Comparison of ENCODE assay signal across 8 cellular contexts in the genomic region with DNA sequence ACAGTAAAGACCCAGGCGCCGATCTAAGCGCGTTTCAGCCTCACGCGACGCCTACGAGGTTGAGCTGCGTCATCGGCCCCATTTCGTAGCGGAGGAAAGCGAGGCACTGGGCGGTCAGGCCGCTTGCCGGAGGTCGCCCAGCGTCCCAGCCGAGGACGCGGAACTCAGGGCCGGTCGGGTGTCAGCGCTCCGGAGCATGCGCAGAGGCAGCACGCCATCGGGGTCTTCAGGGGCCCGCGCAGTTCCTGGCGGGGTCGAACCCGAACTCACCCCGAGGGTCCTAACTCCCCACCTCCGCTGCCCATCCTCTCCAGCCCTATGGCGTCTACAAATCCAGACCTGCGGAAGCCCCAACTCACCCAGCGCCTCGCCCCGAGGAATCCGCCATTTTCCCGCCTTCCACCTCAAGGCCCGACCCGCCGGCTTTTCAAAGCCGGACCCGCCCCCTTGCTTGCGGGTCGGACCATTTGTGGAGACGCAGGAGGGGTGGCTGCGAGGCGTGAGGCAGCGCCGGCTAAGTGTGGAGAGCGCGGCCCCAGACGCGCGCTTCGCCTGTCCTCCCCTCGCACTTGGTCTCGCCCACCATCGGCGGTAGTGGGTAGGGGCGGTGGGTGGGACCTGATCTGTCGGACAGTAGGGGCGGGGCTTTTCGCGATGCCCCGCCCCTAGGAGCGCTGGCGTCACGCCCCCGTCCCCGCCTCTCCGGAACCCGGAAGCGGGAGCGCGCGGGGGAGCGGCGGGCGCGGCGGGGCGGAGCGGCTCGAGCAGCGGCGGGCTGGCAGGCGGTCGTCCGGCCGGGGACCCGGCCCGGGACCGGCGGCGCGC. TPM values are rescaled to one million over a fixed set of nuclear protein-coding genes. Genes with fewer than 3 reads are reported as not detected.
DNase-seq lines count a peak whose midpoint lies in the region; ATAC-seq and TF ChIP-seq lines count a peak whose summit lies in the region.

A gene with protein sequence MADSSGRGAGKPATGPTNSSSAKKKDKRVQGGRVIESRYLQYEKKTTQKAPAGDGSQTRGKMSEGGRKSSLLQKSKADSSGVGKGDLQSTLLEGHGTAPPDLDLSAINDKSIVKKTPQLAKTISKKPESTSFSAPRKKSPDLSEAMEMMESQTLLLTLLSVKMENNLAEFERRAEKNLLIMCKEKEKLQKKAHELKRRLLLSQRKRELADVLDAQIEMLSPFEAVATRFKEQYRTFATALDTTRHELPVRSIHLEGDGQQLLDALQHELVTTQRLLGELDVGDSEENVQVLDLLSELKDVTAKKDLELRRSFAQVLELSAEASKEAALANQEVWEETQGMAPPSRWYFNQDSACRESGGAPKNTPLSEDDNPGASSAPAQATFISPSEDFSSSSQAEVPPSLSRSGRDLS (minus strand): TSS at position 418 of the 825 bp plus-strand sequence. CDS start 30 bp downstream, at position 388.
A gene with protein sequence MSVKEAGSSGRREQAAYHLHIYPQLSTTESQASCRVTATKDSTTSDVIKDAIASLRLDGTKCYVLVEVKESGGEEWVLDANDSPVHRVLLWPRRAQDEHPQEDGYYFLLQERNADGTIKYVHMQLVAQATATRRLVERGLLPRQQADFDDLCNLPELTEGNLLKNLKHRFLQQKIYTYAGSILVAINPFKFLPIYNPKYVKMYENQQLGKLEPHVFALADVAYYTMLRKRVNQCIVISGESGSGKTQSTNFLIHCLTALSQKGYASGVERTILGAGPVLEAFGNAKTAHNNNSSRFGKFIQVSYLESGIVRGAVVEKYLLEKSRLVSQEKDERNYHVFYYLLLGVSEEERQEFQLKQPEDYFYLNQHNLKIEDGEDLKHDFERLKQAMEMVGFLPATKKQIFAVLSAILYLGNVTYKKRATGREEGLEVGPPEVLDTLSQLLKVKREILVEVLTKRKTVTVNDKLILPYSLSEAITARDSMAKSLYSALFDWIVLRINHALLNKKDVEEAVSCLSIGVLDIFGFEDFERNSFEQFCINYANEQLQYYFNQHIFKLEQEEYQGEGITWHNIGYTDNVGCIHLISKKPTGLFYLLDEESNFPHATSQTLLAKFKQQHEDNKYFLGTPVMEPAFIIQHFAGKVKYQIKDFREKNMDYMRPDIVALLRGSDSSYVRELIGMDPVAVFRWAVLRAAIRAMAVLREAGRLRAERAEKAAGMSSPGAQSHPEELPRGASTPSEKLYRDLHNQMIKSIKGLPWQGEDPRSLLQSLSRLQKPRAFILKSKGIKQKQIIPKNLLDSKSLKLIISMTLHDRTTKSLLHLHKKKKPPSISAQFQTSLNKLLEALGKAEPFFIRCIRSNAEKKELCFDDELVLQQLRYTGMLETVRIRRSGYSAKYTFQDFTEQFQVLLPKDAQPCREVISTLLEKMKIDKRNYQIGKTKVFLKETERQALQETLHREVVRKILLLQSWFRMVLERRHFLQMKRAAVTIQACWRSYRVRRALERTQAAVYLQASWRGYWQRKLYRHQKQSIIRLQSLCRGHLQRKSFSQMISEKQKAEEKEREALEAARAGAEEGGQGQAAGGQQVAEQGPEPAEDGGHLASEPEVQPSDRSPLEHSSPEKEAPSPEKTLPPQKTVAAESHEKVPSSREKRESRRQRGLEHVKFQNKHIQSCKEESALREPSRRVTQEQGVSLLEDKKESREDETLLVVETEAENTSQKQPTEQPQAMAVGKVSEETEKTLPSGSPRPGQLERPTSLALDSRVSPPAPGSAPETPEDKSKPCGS (N-terminal part only) (plus strand): TSS at position 743 of the 825 bp plus-strand sequence. CDS start 25,941 bp downstream, outside the sequence.

- H3K56ac ChIP-seq in IMR-90 (ENCODE audit: extremely low read depth, insufficient read depth, low read length): peak within 1 kb of the TSS; percentile 83

- H3K23ac ChIP-seq in IMR-90 (ENCODE audit: low read depth, low read length): peak within 1 kb of the TSS; percentile 95

- peak; percentile 74 for ATAC-seq in GM21528 (IDR thresholded peaks at IDR 0.05; ENCODE audit: low FRiP score, unreplicated experiment)
- ATAC-seq in IMR-90 (ENCODE audit: low read depth): peak; percentile 89

- peaks cover 30% of the 10 kb centered on the region for H3K4me1 Mint-ChIP-seq in endothelial cell (ENCODE audit: unreplicated experiment)
- H3K4me1 Mint-ChIP-seq in mesothelial cell of epicardium: peaks cover 35% of the 10 kb centered on the region

- peak within 1 kb of the TSS; percentile 23; the same call in 1 of the 2 replicates for H2BK20ac ChIP-seq in IMR-90 (ENCODE audit: low read depth, low read length)

- H3K4me1 ChIP-seq in IMR-90 (ENCODE audit: control insufficient read depth, insufficient read depth, low read length) (peaks cover 24% of the 10 kb centered on the region), OCI-LY7 (ENCODE audit: insufficient read depth, low read length, poor library complexity, severe bottlenecking) (peaks cover 53% of the 10 kb centered on the region)

- H3K4ac ChIP-seq in IMR-90 (ENCODE audit: low read depth, low read length): peak within 1 kb of the TSS; percentile 92

- 1% methylated on average over 32 of the region's 101 CpGs; no CpG with 5 or more reads in 1 of the 2 experiments for WGBS in IMR-90 (ENCODE audit: extremely low coverage in 2 of 2, insufficient read length in 1 of 2), 2 experiments

- BruUV-seq in IMR-90 (replicated peaks; lab: Mats Ljungman, UMichigan) (no TSS peak), OCI-LY7 (replicated peaks; lab: Mats Ljungman, UMichigan) (no TSS peak)

- H3K27me3 ChIP-seq in IMR-90 (ENCODE audit: control insufficient read depth, insufficient read depth, low read length): no peaks in the 10 kb centered on the region

- H3K9ac ChIP-seq in IMR-90 (ENCODE audit: low read depth, low read length): peak within 1 kb of the TSS; percentile 96

- no peak within 1 kb of the TSS; the same call in 2 of the 3 replicates for H2BK15ac ChIP-seq in IMR-90 (ENCODE audit: low read depth, low read length)

- DNase-seq in DMS 273 (lab: John Stamatoyannopoulos, UW; ENCODE audit: unreplicated experiment) (peak; percentile 100), IMR-90 (peak; percentile 100), OCI-LY7 (ENCODE audit: low spot score) (peak; percentile 100), endothelial cell (ENCODE audit: low spot score) (peak; percentile 100), mesothelial cell of epicardium (ENCODE audit: low spot score in 2 of 2, unreplicated experiment in 2 of 2) (peak; percentile 99 to 100)
- DNase-seq in activated CD8-positive, alpha-beta memory T cell treated with anti-CD3 and anti-CD28 coated beads, Interleukin-2, amount 50 U/mL, for 48 hours: peak; percentile 98
- DNase-seq in stimulated activated CD8-positive, alpha-beta memory T cell treated with anti-CD3 and anti-CD28 coated beads, Interleukin-15, amount 100 ng/mL, for 4 hours (ENCODE audit: low read depth in 2 of 2): peak; percentile 99

- no peaks in the 10 kb centered on the region for H3K9me2 ChIP-seq in OCI-LY7 (ENCODE audit: insufficient read depth, low read length)

- H3K27ac ChIP-seq in IMR-90 (ENCODE audit: insufficient read depth, low read length) (peak within 1 kb of the TSS; percentile 94), OCI-LY7 (ENCODE audit: low read depth, low read length, poor library complexity, severe bottlenecking) (peak within 1 kb of the TSS; percentile 89)

- peaks cover 5% of the 10 kb centered on the region for H3K27me3 Mint-ChIP-seq in endothelial cell (ENCODE audit: unreplicated experiment)
- H3K27me3 Mint-ChIP-seq in mesothelial cell of epicardium (ENCODE audit: low read depth): no peaks in the 10 kb centered on the region

- dilution Hi-C loops in IMR-90 (cut with HindIII; ENCODE audit: low sequenced_read_pairs, unreplicated experiment): no loop called here

- peak within 1 kb of the TSS; percentile 85 for H4K91ac ChIP-seq in IMR-90 (ENCODE audit: insufficient read depth, low read depth, low read length)

- CTCF ChIA-PET in IMR-90 (lab: Yijun Ruan, JAX) (no interaction called here), OCI-LY7 (lab: Charles Lee; ENCODE audit: unreplicated experiment) (no interaction called here)

- peak within 1 kb of the TSS; percentile 57 for H2BK120ac ChIP-seq in IMR-90 (ENCODE audit: low read depth, low read length)

- H3K9me3 ChIP-seq in IMR-90 (ENCODE audit: control insufficient read depth, insufficient read depth, low read length): no peaks in the 10 kb centered on the region
- no peaks in the 10 kb centered on the region for H3K9me3 ChIP-seq in OCI-LY7 (ENCODE audit: low read length)

- H4K20me1 ChIP-seq in IMR-90 (ENCODE audit: insufficient read depth, low read length) (peaks cover 31% of the 10 kb centered on the region), OCI-LY7 (ENCODE audit: insufficient read depth, low read length) (peaks cover 15% of the 10 kb centered on the region)

- H3K27ac Mint-ChIP-seq in endothelial cell (ENCODE audit: unreplicated experiment) (peak within 1 kb of the TSS; percentile 88), mesothelial cell of epicardium (peak within 1 kb of the TSS; percentile 96)

- intact Hi-C loops in IMR-90 (cut with micrococcal nuclease) (loop anchor here (1.0 kb wide), 1 partner anchor 60 kb away; no protein-coding TSS in a partner anchor), OCI-LY7 (cut with micrococcal nuclease; ENCODE audit: unreplicated experiment) (loop anchor here (2.0 to 10.0 kb wide), 4 partner anchors 60 to 630 kb away; no protein-coding TSS in a partner anchor)

- H3K36me3 Mint-ChIP-seq in endothelial cell (ENCODE audit: low read depth, unreplicated experiment) (peaks cover 9% of the 10 kb centered on the region), mesothelial cell of epicardium (peaks cover 4% of the 10 kb centered on the region)

- H3K4me3 Mint-ChIP-seq in endothelial cell (ENCODE audit: unreplicated experiment) (peak within 1 kb of the TSS; percentile 98), mesothelial cell of epicardium (peak within 1 kb of the TSS; percentile 94)

- TF ChIP-seq CTCF in IMR-90 (conservative IDR thresholded peaks at IDR 0.05; ENCODE audit: low read depth, low read length): no peak
- no peak for TF ChIP-seq CTCF in OCI-LY7 (conservative IDR thresholded peaks at IDR 0.05; ENCODE audit: low read length)
- no peak for TF ChIP-seq CTCF in endothelial cell (IDR thresholded peaks at IDR 0.05; ENCODE audit: unreplicated experiment)
- no peak for TF ChIP-seq CTCF in mesothelial cell of epicardium (IDR thresholded peaks at IDR 0.05; ENCODE audit: unreplicated experiment)

- peak within 1 kb of the TSS; percentile 28 for H3K18ac ChIP-seq in IMR-90 (ENCODE audit: low read depth, low read length)

- peak within 1 kb of the TSS; percentile 97 for H3K4me2 ChIP-seq in IMR-90 (ENCODE audit: low read depth, low read length)
- peak within 1 kb of the TSS; percentile 90 for H3K4me2 ChIP-seq in OCI-LY7 (ENCODE audit: low read length)

- peak within 1 kb of the TSS; percentile 90 for H2BK5ac ChIP-seq in IMR-90 (ENCODE audit: low read depth, low read length, poor library complexity, severe bottlenecking)

- H3K14ac ChIP-seq in IMR-90 (replicated peaks; ENCODE audit: low read depth, low read length): peak within 1 kb of the TSS; percentile 92

- H4K5ac ChIP-seq in IMR-90 (ENCODE audit: low read depth, low read length): peak within 1 kb of the TSS; percentile 55

- peak; percentile 90 for TF ChIP-seq POLR2A in IMR-90 (IDR thresholded peaks at IDR 0.05; ENCODE audit: low read depth, low read length)

- H3K9me3 Mint-ChIP-seq in endothelial cell (ENCODE audit: unreplicated experiment) (no peaks in the 10 kb centered on the region), mesothelial cell of epicardium (no peaks in the 10 kb centered on the region)

- H2AFZ ChIP-seq in IMR-90 (replicated peaks; ENCODE audit: low read length, poor library complexity) (peak within 1 kb of the TSS; percentile 100), OCI-LY7 (ENCODE audit: low read length) (peak within 1 kb of the TSS; percentile 12; the same call in 1 of the 2 replicates)

- peak within 1 kb of the TSS; percentile 49 to 86 for H4K8ac ChIP-seq in IMR-90 (ENCODE audit: low read depth in 2 of 2, low read length in 2 of 2)

- in situ Hi-C loops in IMR-90 (cut with MboI; ENCODE audit: low sequenced_read_pairs): no loop called here

- H3K79me1 ChIP-seq in IMR-90 (ENCODE audit: low read depth in 1 of 2, low read length in 2 of 2): peaks cover 20 to 46% of the 10 kb centered on the region in 2 experiments; a peak in 3 of 4 replicates

- peaks cover 81% of the 10 kb centered on the region for H3K79me2 ChIP-seq in OCI-LY7 (ENCODE audit: insufficient read depth, low read depth, low read length)

- peak within 1 kb of the TSS; percentile 84 for H3K4me3 ChIP-seq in IMR-90 (ENCODE audit: insufficient read depth, low read depth, low read length)
- H3K4me3 ChIP-seq in OCI-LY7 (ENCODE audit: low read depth, low read length, poor library complexity, severe bottlenecking): peak within 1 kb of the TSS; percentile 84

- POLR2A ChIA-PET in IMR-90 (lab: Charles Lee; ENCODE audit: unreplicated experiment) (no interaction called here), OCI-LY7 (lab: Charles Lee) (interaction anchor here (0.6 to 1.0 kb wide), 6 partner anchors 13 to 940 kb away, joined by 3 to 7 read pairs (median 3); no protein-coding TSS in a partner anchor)

- H3K9me1 ChIP-seq in IMR-90 (ENCODE audit: insufficient read depth, low read length): peaks cover 7% of the 10 kb centered on the region

- H2AK5ac ChIP-seq in IMR-90 (ENCODE audit: low read depth, low read length): peak within 1 kb of the TSS; percentile 98

- H2AK9ac ChIP-seq in IMR-90 (replicated peaks; ENCODE audit: low read depth, low read length, poor library complexity): peak within 1 kb of the TSS; percentile 100

- TF ChIP-seq RAD21 in IMR-90 (IDR thresholded peaks at IDR 0.05; ENCODE audit: low read length): no peak

- H3K36me3 ChIP-seq in IMR-90 (ENCODE audit: control insufficient read depth, insufficient read depth, low read length) (no peaks in the 10 kb centered on the region; the same call in 1 of the 2 replicates), OCI-LY7 (ENCODE audit: insufficient read depth, low read length) (peaks cover 34% of the 10 kb centered on the region)

RNA-seq across cellular contexts. Expression of the first gene that starts in this region (rescaled TPM):
- total RNA-seq in IMR-90 (2012; rRNA removed): 3.4 and 3.9 TPM in 2 replicates
- polyA plus RNA-seq in IMR-90 (2012; rRNA removed): 12.8 and 14.2 TPM in 2 replicates
- 5.6 and 11.0 TPM in 2 replicates for polyA plus RNA-seq in IMR-90 (2012; cell fraction: cytosol; rRNA removed)
- 9.8 and 12.0 TPM in 2 replicates for polyA plus RNA-seq in IMR-90 (2012; cell fraction: nucleus; rRNA removed; ENCODE audit: low replicate concordance)
- total RNA-seq in OCI-LY7 (2014; rRNA removed; shearing (Covaris generic)): 47.3 and 50.7 TPM in 2 replicates
- total RNA-seq in OCI-LY7 (2022): 74.1 and 107 TPM in 2 replicates
- 6.9 TPM for total RNA-seq in endothelial cell (ENCODE audit: unreplicated experiment)
- 11.9 to 14.7 TPM (median 13.3 TPM) in 3 replicates for total RNA-seq in mesothelial cell of epicardium

RNA-seq across cellular contexts. Expression of the second gene that starts in this region (rescaled TPM):
- total RNA-seq in IMR-90 (2012; rRNA removed) (59.7 and 61.8 TPM in 2 replicates), OCI-LY7 (2022) (144 and 150 TPM in 2 replicates), endothelial cell (ENCODE audit: unreplicated experiment) (62.4 TPM), mesothelial cell of epicardium (86.0 to 90.8 TPM (median 87.7 TPM) in 3 replicates)
- 77.8 and 91.3 TPM in 2 replicates for polyA plus RNA-seq in IMR-90 (2012; rRNA removed)
- 40.1 and 51.5 TPM in 2 replicates for polyA plus RNA-seq in IMR-90 (2012; cell fraction: cytosol; rRNA removed)
- 248 and 366 TPM in 2 replicates for polyA plus RNA-seq in IMR-90 (2012; cell fraction: nucleus; rRNA removed; ENCODE audit: low replicate concordance)
- 74.7 and 84.9 TPM in 2 replicates for total RNA-seq in OCI-LY7 (2014; rRNA removed; shearing (Covaris generic))

Comparison
In these comparisons a context has a peak if more than half of its experiments do, and no peak if none do; other contexts are left out.
1. Peak in every context shown above with its lines: DNase-seq, ATAC-seq, H3K4me3 ChIP-seq and H3K27ac ChIP-seq.